Comparison of ENCODE assay signal across 17 cellular contexts in genomic region chr1:10232213-10232612, GRCh38. TPM values are rescaled to one million over a fixed set of nuclear protein-coding genes. Genes with fewer than 3 reads are reported as not detected.
DNase-seq lines count a peak whose midpoint lies in the region; TF ChIP-seq lines count a peak whose summit lies in the region.
"Had no signal": no experiment of that assay in that cellular context is flagged by ENCODE, and none has a peak within 500 bp of the region (broad histone marks: within the 10 kb centered on the region; RNA-seq: fewer than 3 reads in every experiment).

No MANE protein-coding gene starts in this region.

- no peaks in the 10 kb centered on the region for H3F3A ChIP-seq in neural cell (ENCODE audit: insufficient read depth, low read length, poor library complexity, severe bottlenecking)

- H3K27ac ChIP-seq in ACC112 (ENCODE audit: low read depth, low read length) (peak overlapping the region; percentile 31), neural cell (ENCODE audit: low read length) (no peak overlapping the region)

- no peak overlapping the region for H3K4me3 Mint-ChIP-seq in activated naive CD4-positive, alpha-beta T cell treated with anti-CD3 and anti-CD28 coated beads, Interleukin-2, amount 10 ng/mL, durations not matched to agents 7 days and 5 days

- in situ Hi-C loops in astrocyte of the spinal cord (cut with HindIII; ENCODE audit: low sequenced_read_pairs): no loop called here

- DNase-seq in astrocyte of the spinal cord (ENCODE audit: low read depth, low spot score): peak; percentile 42
- peak; percentile 36 for DNase-seq in fibroblast of the aortic adventitia (ENCODE audit: low read depth)
- no peak for DNase-seq in DMS79 (lab: John Stamatoyannopoulos, UW)
- no peak for DNase-seq in NK-92 treated with Interleukin-12 subunit alpha and Interleukin-12 subunit beta, amount 100 ng/mL, for 24 hours (lab: John Stamatoyannopoulos, UW)
- no peak for DNase-seq in A172 (ENCODE audit: low spot score)
- DNase-seq in activated naive CD4-positive, alpha-beta T cell treated with anti-CD3 and anti-CD28 coated beads, Interleukin-2, amount 10 ng/mL, durations not matched to agents 7 days and 5 days: no peak
- DNase-seq: AML-193, DMS53, Kasumi-1, NCI-H1417, NCI-H1930, NCI-H2171 treated with DMSO at 0.1 percent for 48 hours, NCI-H510A had no signal

- no peaks in the 10 kb centered on the region for H3K9me3 Mint-ChIP-seq in activated naive CD4-positive, alpha-beta T cell treated with anti-CD3 and anti-CD28 coated beads, Interleukin-2, amount 10 ng/mL, durations not matched to agents 7 days and 5 days

- CTCF ChIA-PET in activated naive CD4-positive, alpha-beta T cell treated with anti-CD3 and anti-CD28 coated beads, Interleukin-2, amount 10 ng/mL, durations not matched to agents 7 days and 5 days (lab: Charles Lee): no interaction called here

- no peak for TF ChIP-seq RAD21 in neural cell (conservative IDR thresholded peaks at IDR 0.05)

- H3K27me3 ChIP-seq in ACC112 (ENCODE audit: insufficient read depth, low read length): no peaks in the 10 kb centered on the region
- no peaks in the 10 kb centered on the region for H3K27me3 ChIP-seq in neural cell (ENCODE audit: insufficient read depth, low read depth, low read length)

- H3K4me2 ChIP-seq in neural cell (ENCODE audit: low read length): peak overlapping the region; percentile 30

- TF ChIP-seq CTCF in astrocyte of the spinal cord (IDR thresholded peaks at IDR 0.05; ENCODE audit: low read depth, low read length) (no peak), fibroblast of the aortic adventitia (IDR thresholded peaks at IDR 0.05; ENCODE audit: insufficient read depth, low read length) (no peak), neural cell (IDR thresholded peaks at IDR 0.05; ENCODE audit: poor library complexity, severe bottlenecking) (no peak)

- H3K27me3 Mint-ChIP-seq in activated naive CD4-positive, alpha-beta T cell treated with anti-CD3 and anti-CD28 coated beads, Interleukin-2, amount 10 ng/mL, durations not matched to agents 7 days and 5 days: no peaks in the 10 kb centered on the region

- no peaks in the 10 kb centered on the region for H3K9me3 ChIP-seq in neural cell (ENCODE audit: low read length)
- H3K9me3 ChIP-seq: HAP-1 had no signal

- no peaks in the 10 kb centered on the region for H3K4me1 ChIP-seq in ACC112 (ENCODE audit: control insufficient read depth, insufficient read depth, low read length, unreplicated experiment)

- no peak overlapping the region for H3K9ac ChIP-seq in neural cell (ENCODE audit: low read length)

- no peaks in the 10 kb centered on the region for H3K9me2 ChIP-seq in neural cell (ENCODE audit: insufficient read depth, low read length)

- H3K36me3 ChIP-seq in ACC112 (ENCODE audit: insufficient read depth, low read length): peaks cover 5% of the 10 kb centered on the region
- no peaks in the 10 kb centered on the region for H3K36me3 ChIP-seq in neural cell (ENCODE audit: insufficient read depth, low read length)

- H3K4me1 Mint-ChIP-seq in activated naive CD4-positive, alpha-beta T cell treated with anti-CD3 and anti-CD28 coated beads, Interleukin-2, amount 10 ng/mL, durations not matched to agents 7 days and 5 days: no peaks in the 10 kb centered on the region

- H3K79me2 ChIP-seq in ACC112 (ENCODE audit: control insufficient read depth, insufficient read depth, low read length, unreplicated experiment) (peaks cover 50% of the 10 kb centered on the region), neural cell (replicated peaks; ENCODE audit: insufficient read depth, low read length) (peaks cover 69% of the 10 kb centered on the region)

- H3K36me3 Mint-ChIP-seq in activated naive CD4-positive, alpha-beta T cell treated with anti-CD3 and anti-CD28 coated beads, Interleukin-2, amount 10 ng/mL, durations not matched to agents 7 days and 5 days: peaks cover 2% of the 10 kb centered on the region

- H3K4me3 ChIP-seq in ACC112 (ENCODE audit: low read depth, low read length) (peak overlapping the region; percentile 14), astrocyte of the spinal cord (ENCODE audit: low read depth, low read length) (no peak overlapping the region), fibroblast of the aortic adventitia (ENCODE audit: low read depth, low read length) (no peak overlapping the region), neural cell (ENCODE audit: low read length) (no peak overlapping the region)
- H3K4me3 ChIP-seq: GM12878, HAP-1 had no signal

- H3K27ac Mint-ChIP-seq in activated naive CD4-positive, alpha-beta T cell treated with anti-CD3 and anti-CD28 coated beads, Interleukin-2, amount 10 ng/mL, durations not matched to agents 7 days and 5 days: no peak overlapping the region

- no peak for TF ChIP-seq EP300 in neural cell (conservative IDR thresholded peaks at IDR 0.05; ENCODE audit: poor library complexity, severe bottlenecking)

- H4K20me1 ChIP-seq in neural cell (ENCODE audit: insufficient read depth): peaks cover 36% of the 10 kb centered on the region

- no peak overlapping the region for H2AFZ ChIP-seq in ACC112 (ENCODE audit: low read length, unreplicated experiment)
- no peak overlapping the region for H2AFZ ChIP-seq in neural cell (ENCODE audit: low read depth, low read length)

TF ChIP-seq in neural cell, 6 proteins besides CTCF, POLR2A, EP300 and RAD21:
- TF ChIP-seq MXI1 (conservative IDR thresholded peaks at IDR 0.05; ENCODE audit: poor library complexity, severe bottlenecking) (no peak), POLR2AphosphoS5 (IDR thresholded peaks at IDR 0.05) (no peak), EZH2 (IDR thresholded peaks at IDR 0.05; ENCODE audit: borderline replicate concordance, insufficient read depth, low read length, poor library complexity, severe bottlenecking) (no peak), REST (IDR thresholded peaks at IDR 0.05; ENCODE audit: borderline replicate concordance) (no peak), SMC3 (conservative IDR thresholded peaks at IDR 0.05; ENCODE audit: poor library complexity) (no peak), TAF1 (IDR thresholded peaks at IDR 0.05; ENCODE audit: low read depth) (no peak)

RNA-seq across cellular contexts. Expression of gene KIF1B, which starts 21.8 kb away (rescaled TPM):
- total RNA-seq in fibroblast of the aortic adventitia (ENCODE audit: low replicate concordance): 34.8 and 45.5 TPM in 2 replicates
- 76.4 and 83.1 TPM in 2 replicates for polyA plus RNA-seq in neural cell
- polyA minus RNA-seq in neural cell: 241 and 299 TPM in 2 replicates
- total RNA-seq in A172 (2014; rRNA removed; shearing (Covaris generic)): 16.1 and 18.9 TPM in 2 replicates

Comparison
In these comparisons a context has a peak if more than half of its experiments do, and no peak if none do; other contexts are left out.
1. DNase-seq: peak in astrocyte of the spinal cord (single experiment) and fibroblast of the aortic adventitia (single experiment); none in DMS79 (single experiment), NK-92 treated with Interleukin-12 subunit alpha and Interleukin-12 subunit beta, amount 100 ng/mL, for 24 hours (single experiment), A172 (single experiment) and activated naive CD4-positive, alpha-beta T cell treated with anti-CD3 and anti-CD28 coated beads, Interleukin-2, amount 10 ng/mL, durations not matched to agents 7 days and 5 days (single experiment).